ENCODE assay signal across 24 cellular contexts in the genomic region with DNA sequence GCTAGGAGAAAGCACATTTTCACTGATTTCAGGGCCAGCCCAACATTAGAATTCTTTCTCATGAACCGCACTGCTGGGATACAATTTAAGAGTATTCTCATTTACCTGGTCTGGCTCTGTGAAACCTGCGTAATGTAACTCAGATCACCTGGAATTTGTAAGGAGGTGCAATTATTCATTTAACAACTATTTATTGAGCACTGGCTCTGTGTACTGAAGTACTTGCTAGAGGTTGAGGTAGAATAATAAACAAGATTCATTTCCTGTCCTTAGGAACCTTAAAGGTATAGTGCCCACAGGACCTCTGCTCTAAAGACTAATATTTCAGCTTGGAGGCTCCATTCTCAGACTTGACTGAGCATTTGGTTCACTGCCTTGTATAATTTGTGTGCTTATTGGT.
DNase-seq lines count a peak whose midpoint lies in the region; ATAC-seq and TF ChIP-seq lines count a peak whose summit lies in the region.
"Had no signal": no experiment of that assay in that cellular context is flagged by ENCODE, and none has a peak within 500 bp of the region (broad histone marks: within the 10 kb centered on the region; RNA-seq: fewer than 3 reads in every experiment).

No MANE protein-coding gene starts in this region.

- H3K4me1 ChIP-seq in foreskin keratinocyte: peaks cover 69% of the 10 kb centered on the region
- peaks cover 4% of the 10 kb centered on the region for H3K4me1 ChIP-seq in ovary (ENCODE audit: insufficient read depth)
- H3K4me1 ChIP-seq: BE2C had no signal

- no peaks in the 10 kb centered on the region for H3K27me3 Mint-ChIP-seq in type B pancreatic cell
- H3K27me3 Mint-ChIP-seq: CD4-positive, alpha-beta T cell had no signal

- intact Hi-C loops in ovary (cut with DNase I): no loop called here

- H3K36me3 Mint-ChIP-seq in type B pancreatic cell: no peaks in the 10 kb centered on the region

- ATAC-seq in foreskin keratinocyte (peak; percentile 10), HG03097 (IDR thresholded peaks at IDR 0.05; ENCODE audit: low FRiP score, unreplicated experiment) (no peak)
- ATAC-seq: GM12878, K562 had no signal

- H3K27me3 ChIP-seq in foreskin keratinocyte: no peaks in the 10 kb centered on the region
- no peaks in the 10 kb centered on the region for H3K27me3 ChIP-seq in ovary
- H3K27me3 ChIP-seq: BE2C, SJSA1 had no signal

- TF ChIP-seq EP300 in ovary (IDR thresholded peaks at IDR 0.05): no peak

- no peaks in the 10 kb centered on the region for H3K9me3 Mint-ChIP-seq in type B pancreatic cell
- H3K9me3 Mint-ChIP-seq: CD4-positive, alpha-beta T cell had no signal

- peaks cover 19% of the 10 kb centered on the region for H3K4me1 Mint-ChIP-seq in type B pancreatic cell (ENCODE audit: unreplicated experiment)

- H3K9me3 ChIP-seq in ovary: no peaks in the 10 kb centered on the region
- H3K9me3 ChIP-seq: BE2C, SJSA1 had no signal

- H3K4me3 Mint-ChIP-seq in type B pancreatic cell: no peak overlapping the region
- H3K4me3 Mint-ChIP-seq: CD4-positive, alpha-beta T cell had no signal

- peak; percentile 32 for DNase-seq in DMS153 (lab: John Stamatoyannopoulos, UW)
- DNase-seq in DMS153 treated with DMSO at 0.1 percent for 48 hours (lab: John Stamatoyannopoulos, UW; ENCODE audit: unreplicated experiment): no peak
- DNase-seq in NCI-H774 (lab: John Stamatoyannopoulos, UW): peak; percentile 62
- peak; percentile 76 to 87 for DNase-seq in foreskin keratinocyte
- no peak for DNase-seq in type B pancreatic cell (ENCODE audit: extremely low spot score, unreplicated experiment)
- no peak for DNase-seq in ovary
- no peak for DNase-seq in nucleus accumbens (lab: John Stamatoyannopoulos, UW)
- DNase-seq: 8988T; BE2C; CD4-positive, alpha-beta T cell; GDM1; GOT3; NCI-H1048; NCI-H146; NCI-H2107; NCI-H2227 treated with DMSO at 0.1 percent for 48 hours; NCI-H526; NK-92 treated with Interleukin-12 subunit alpha and Interleukin-12 subunit beta, amount 100 ng/mL, for 24 hours; OCI-M1; RPMI8226 had no signal

- 92 to 100% (median 97%) methylated on average over 2 of the region's 2 CpGs for WGBS in ovary, 3 donors

- no peak for TF ChIP-seq POLR2A in ovary (IDR thresholded peaks at IDR 0.05)

- H3K36me3 ChIP-seq in ovary: no peaks in the 10 kb centered on the region
- H3K36me3 ChIP-seq: BE2C, SJSA1 had no signal

- H3K4me3 ChIP-seq in ovary: no peak overlapping the region
- H3K4me3 ChIP-seq: GM12878, K562, SJSA1 had no signal

- H3K27ac Mint-ChIP-seq in type B pancreatic cell: peak overlapping the region; percentile 19
- H3K27ac Mint-ChIP-seq: CD4-positive, alpha-beta T cell had no signal

- H3K27ac ChIP-seq in foreskin keratinocyte (peak overlapping the region; percentile 73), ovary (no peak overlapping the region)
- H3K27ac ChIP-seq: SJSA1 had no signal

- TF ChIP-seq CTCF in foreskin keratinocyte (conservative IDR thresholded peaks at IDR 0.05) (no peak), type B pancreatic cell (conservative IDR thresholded peaks at IDR 0.05) (no peak), ovary (IDR thresholded peaks at IDR 0.05) (no peak)

Comparison
In these comparisons a context has a peak if more than half of its experiments do, and no peak if none do; other contexts are left out.
1. DNase-seq: peak in DMS153 (single experiment), NCI-H774 (single experiment) and foreskin keratinocyte (2 of 2); none in DMS153 treated with DMSO at 0.1 percent for 48 hours (single experiment), type B pancreatic cell (single experiment), ovary (0 of 5) and nucleus accumbens (0 of 56).